Comparison of ENCODE assay signal across 19 cellular contexts in genomic region chr11:100810146-100810545, GRCh38.
DNase-seq lines count a peak whose midpoint lies in the region; ATAC-seq and TF ChIP-seq lines count a peak whose summit lies in the region.
"Had no signal": no experiment of that assay in that cellular context is flagged by ENCODE, and none has a peak within 500 bp of the region (broad histone marks: within the 10 kb centered on the region; RNA-seq: fewer than 3 reads in every experiment).

No MANE protein-coding gene starts in this region.

- no peak for TF ChIP-seq CTCF in HFFc6 (IDR thresholded peaks at IDR 0.05)
- no peak for TF ChIP-seq CTCF in PC-3 (conservative IDR thresholded peaks at IDR 0.05; ENCODE audit: low read depth, low read length)

- H3K9me3 Mint-ChIP-seq in HFFc6 = no peaks in the 10 kb centered on the region

- H3K4me3 Mint-ChIP-seq in HFFc6 = no peak overlapping the region
- H3K4me3 Mint-ChIP-seq: stimulated activated naive CD8-positive, alpha-beta T cell treated with anti-CD3 and anti-CD28 coated beads, Interleukin-15, amount 100 ng/mL, for 72 hours had no signal

- peak; percentile 64 for DNase-seq in EL
- DNase-seq in HFFc6 = peak; percentile 30
- peak; percentile 76 for DNase-seq in PC-3
- peak; percentile 8 for DNase-seq in hepatic stellate cell (ENCODE audit: low spot score)
- no peak for DNase-seq in activated effector memory CD4-positive, alpha-beta T cell treated with Interleukin-2 at 50 U/mL for 16 hours
- DNase-seq in occipital lobe (lab: John Stamatoyannopoulos, UW) = no peak
- no peak for DNase-seq in T-helper 9 cell
- DNase-seq: activated CD8-positive, alpha-beta memory T cell treated with anti-CD3 and anti-CD28 coated beads, Interleukin-2, amount 50 U/mL, for 4 hours; amniotic stem cell; dorsolateral prefrontal cortex; GF-D8; NCI-H1436; SHP77 treated with DMSO at 0.1 percent for 48 hours; stimulated activated CD4-positive, alpha-beta T cell treated with anti-CD3 and anti-CD28 coated beads, Interleukin-4, amount 100 ng/mL, for 4 hours; stimulated activated naive CD8-positive, alpha-beta T cell treated with anti-CD3 and anti-CD28 coated beads, Interleukin-15, amount 100 ng/mL, for 72 hours had no signal

- H3K36me3 Mint-ChIP-seq in HFFc6 (ENCODE audit: low read depth) = no peaks in the 10 kb centered on the region

- H2AFZ ChIP-seq in PC-3 (ENCODE audit: low read length) = no peak overlapping the region

- H3K4me3 ChIP-seq in PC-3 (ENCODE audit: low read length) = no peak overlapping the region; the same call in 1 of the 2 replicates
- H3K4me3 ChIP-seq: BLaER1 treated with 17β-estradiol and CSF1 and Interleukin-3, amounts not matched to agents 10 nM and 100 nM; dorsolateral prefrontal cortex; gastroesophageal sphincter had no signal

- peak overlapping the region; percentile 41 for H3K4me2 ChIP-seq in PC-3 (ENCODE audit: low read length)
- H3K4me2 ChIP-seq: BLaER1 treated with 17β-estradiol and CSF1 and Interleukin-3, amounts not matched to agents 10 nM and 100 nM had no signal

- no peaks in the 10 kb centered on the region for H3K27me3 ChIP-seq in PC-3 (ENCODE audit: low read length)
- H3K27me3 ChIP-seq: BLaER1 treated with 17β-estradiol and CSF1 and Interleukin-3, amounts not matched to agents 10 nM and 100 nM; dorsolateral prefrontal cortex; gastroesophageal sphincter had no signal

- no peak overlapping the region for H3K9ac ChIP-seq in PC-3 (ENCODE audit: low read length)
- H3K9ac ChIP-seq: BLaER1 treated with 17β-estradiol and CSF1 and Interleukin-3, amounts not matched to agents 10 nM and 100 nM had no signal

- POLR2A ChIA-PET in PC-3 (lab: Charles Lee; ENCODE audit: unreplicated experiment) = interaction anchor here (0.5 kb wide), 1 partner anchor 47 kb away, joined by 4 read pairs; no protein-coding TSS in a partner anchor

- H3F3A ChIP-seq in PC-3 (ENCODE audit: low read length, unreplicated experiment) = peaks cover 6% of the 10 kb centered on the region

- no TSS peak for BruUV-seq in PC-3 (replicated peaks; lab: Mats Ljungman, UMichigan)

- H3K79me2 ChIP-seq in PC-3 (ENCODE audit: low read length) = 0 out of 2 replicates have a peak, but pooled peaks cover 4% of the 10 kb centered on the region

- H3K9me2 ChIP-seq in PC-3 (replicated peaks; ENCODE audit: low read length) = no peaks in the 10 kb centered on the region

- peaks cover 30% of the 10 kb centered on the region for H3K4me1 Mint-ChIP-seq in HFFc6 (ENCODE audit: low read depth)
- H3K4me1 Mint-ChIP-seq: stimulated activated naive CD8-positive, alpha-beta T cell treated with anti-CD3 and anti-CD28 coated beads, Interleukin-15, amount 100 ng/mL, for 72 hours had no signal

- peak overlapping the region; percentile 76 for H3K27ac ChIP-seq in PC-3 (ENCODE audit: low read length)
- H3K27ac ChIP-seq: BLaER1 treated with 17β-estradiol and CSF1 and Interleukin-3, amounts not matched to agents 10 nM and 100 nM; dorsolateral prefrontal cortex; gastroesophageal sphincter; VCaP had no signal

- H3K9me3 ChIP-seq in PC-3 (ENCODE audit: low read length) = no peaks in the 10 kb centered on the region
- H3K9me3 ChIP-seq: gastroesophageal sphincter had no signal

- no peaks in the 10 kb centered on the region for H4K20me1 ChIP-seq in PC-3 (ENCODE audit: low read length)

- CTCF ChIA-PET in PC-3 (lab: Charles Lee) = interaction anchor here (0.6 kb wide), 1 partner anchor 48 kb away, joined by 3 read pairs; no protein-coding TSS in a partner anchor

- H3K27ac Mint-ChIP-seq in HFFc6 = no peak overlapping the region
- H3K27ac Mint-ChIP-seq: stimulated activated naive CD8-positive, alpha-beta T cell treated with anti-CD3 and anti-CD28 coated beads, Interleukin-15, amount 100 ng/mL, for 72 hours had no signal

- no peaks in the 10 kb centered on the region; the same call in 1 of the 2 replicates for H3K27me3 Mint-ChIP-seq in HFFc6 (ENCODE audit: insufficient read depth)
- H3K27me3 Mint-ChIP-seq: stimulated activated naive CD8-positive, alpha-beta T cell treated with anti-CD3 and anti-CD28 coated beads, Interleukin-15, amount 100 ng/mL, for 72 hours had no signal

- intact Hi-C loops in PC-3 (cut with micrococcal nuclease) = no loop called here

- no peaks in the 10 kb centered on the region for H3K36me3 ChIP-seq in PC-3 (ENCODE audit: low read depth, low read length)
- H3K36me3 ChIP-seq: gastroesophageal sphincter had no signal

- ATAC-seq in PC-3 = peak; percentile 63
- ATAC-seq in HG02759 (IDR thresholded peaks at IDR 0.05; ENCODE audit: unreplicated experiment) = no peak
- ATAC-seq: gastroesophageal sphincter; stimulated activated naive CD8-positive, alpha-beta T cell treated with anti-CD3 and anti-CD28 coated beads, Interleukin-15, amount 100 ng/mL, for 72 hours had no signal

- peaks cover 44% of the 10 kb centered on the region for H3K4me1 ChIP-seq in PC-3 (ENCODE audit: insufficient read depth, low read length)
- H3K4me1 ChIP-seq: BLaER1 treated with 17β-estradiol and CSF1 and Interleukin-3, amounts not matched to agents 10 nM and 100 nM; gastroesophageal sphincter had no signal

Comparison
In these comparisons a context has a peak if more than half of its experiments do, and no peak if none do; other contexts are left out.
1. DNase-seq: peak in EL (single experiment), HFFc6 (single experiment), PC-3 (single experiment) and hepatic stellate cell (single experiment); none in activated effector memory CD4-positive, alpha-beta T cell treated with Interleukin-2 at 50 U/mL for 16 hours (single experiment), occipital lobe (single experiment) and T-helper 9 cell (single experiment).